Comparison of ENCODE assay signal across 10 cellular contexts in genomic region chr12:7959278-7960063, GRCh38. TPM values are rescaled to one million over a fixed set of nuclear protein-coding genes. Genes with fewer than 3 reads are reported as not detected.
DNase-seq lines count a peak whose midpoint lies in the region; ATAC-seq and TF ChIP-seq lines count a peak whose summit lies in the region.
"Had no signal": no experiment of that assay in that cellular context is flagged by ENCODE, and none has a peak within 500 bp of the region (broad histone marks: within the 10 kb centered on the region; RNA-seq: fewer than 3 reads in every experiment).

No MANE protein-coding gene starts in this region.

- intact Hi-C loops in Calu3 (cut with micrococcal nuclease; ENCODE audit: unreplicated experiment) (no loop called here), body of pancreas (cut with DNase I) (no loop called here)

- no peak overlapping the region for H3K4me3 ChIP-seq in H7 (ENCODE audit: insufficient read depth, low read depth, low read length)
- H3K4me3 ChIP-seq in astrocyte of the spinal cord (ENCODE audit: low read depth, low read length): no peak overlapping the region
- H3K4me3 ChIP-seq in mononuclear cell (ENCODE audit: low read length): peak overlapping the region; percentile 39
- no peak overlapping the region for H3K4me3 ChIP-seq in body of pancreas

- H3K4me3 Mint-ChIP-seq in Calu3 (ENCODE audit: low read depth, unreplicated experiment): peak overlapping the region; percentile 85

- H3K27me3 ChIP-seq in H7 (ENCODE audit: control insufficient read depth, insufficient read depth, low read length) (no peaks in the 10 kb centered on the region), mononuclear cell (ENCODE audit: insufficient read depth, low read length) (no peaks in the 10 kb centered on the region), body of pancreas (no peaks in the 10 kb centered on the region)
- H3K27me3 ChIP-seq: heart right ventricle had no signal

- H3K9me3 ChIP-seq in mononuclear cell (ENCODE audit: low read depth, low read length) (no peaks in the 10 kb centered on the region), body of pancreas (no peaks in the 10 kb centered on the region)
- H3K9me3 ChIP-seq: HAP-1, heart right ventricle had no signal

- TF ChIP-seq POLR2A in body of pancreas (IDR thresholded peaks at IDR 0.05): no peak

- DNase-seq in Calu3 (no peak), H7 (peak; percentile 78), SIG-M5 treated with dmso at 0.1 percent for 504 hours (lab: John Stamatoyannopoulos, UW; ENCODE audit: unreplicated experiment) (peak; percentile 84), astrocyte of the spinal cord (ENCODE audit: low read depth, low spot score) (peak; percentile 15), NCI-H1092 (lab: John Stamatoyannopoulos, UW) (no peak), body of pancreas (no peak)

- no peaks in the 10 kb centered on the region for H3K36me3 Mint-ChIP-seq in Calu3 (ENCODE audit: insufficient read depth, unreplicated experiment)

- peak overlapping the region in 1 of 4 donors; percentile 60 for H3K27ac ChIP-seq in body of pancreas

- in situ Hi-C loops in astrocyte of the spinal cord (cut with HindIII; ENCODE audit: low sequenced_read_pairs): no loop called here

- ATAC-seq in GM18519 (IDR thresholded peaks at IDR 0.05; ENCODE audit: low FRiP score, unreplicated experiment) (no peak), body of pancreas (no peak)

- H3K9me3 Mint-ChIP-seq in Calu3 (ENCODE audit: low read depth, unreplicated experiment): no peaks in the 10 kb centered on the region

- no peak for TF ChIP-seq CTCF in Calu3 (IDR thresholded peaks at IDR 0.05; ENCODE audit: unreplicated experiment)
- TF ChIP-seq CTCF in astrocyte of the spinal cord (IDR thresholded peaks at IDR 0.05; ENCODE audit: low read depth, low read length): no peak
- no peak for TF ChIP-seq CTCF in body of pancreas (IDR thresholded peaks at IDR 0.05)

- WGBS in body of pancreas, 2 donors: 60 to 62% methylated on average over 5 of the region's 5 CpGs

- peaks cover 9% of the 10 kb centered on the region for H3K4me1 Mint-ChIP-seq in Calu3 (ENCODE audit: low read depth, unreplicated experiment)

- no TSS peak for BruUV-seq in Calu3 (replicated peaks; lab: Mats Ljungman, UMichigan)

- no peak overlapping the region for H3K27ac Mint-ChIP-seq in Calu3 (ENCODE audit: unreplicated experiment)

- no peaks in the 10 kb centered on the region for H3K27me3 Mint-ChIP-seq in Calu3 (ENCODE audit: unreplicated experiment)

- CTCF ChIA-PET in Calu3 (lab: Charles Lee): interaction anchor here (1.6 kb wide), 1 partner anchor 26 kb away, joined by 5 read pairs; no protein-coding TSS in a partner anchor

- peaks cover 38% of the 10 kb centered on the region for H3K4me1 ChIP-seq in mononuclear cell (ENCODE audit: insufficient read depth, low read length)
- H3K4me1 ChIP-seq in body of pancreas: no peaks in the 10 kb centered on the region

- no peaks in the 10 kb centered on the region for H3K36me3 ChIP-seq in H7 (replicated peaks; ENCODE audit: control insufficient read depth, insufficient read depth, low read length)
- no peaks in the 10 kb centered on the region for H3K36me3 ChIP-seq in body of pancreas (replicated peaks in 1 of 2; ENCODE audit: insufficient read depth in 1 of 2, low read depth in 2 of 2)
- H3K36me3 ChIP-seq: HAP-1, heart right ventricle had no signal

RNA-seq across cellular contexts. Expression of gene SLC2A3, which starts 23.5 kb away (rescaled TPM):
- 0.37 TPM in 1 of 2 replicates, not detected in the other for total RNA-seq in Calu3 (2022)
- 289 and 357 TPM in 2 replicates for total RNA-seq in H7 (2014; rRNA removed; shearing (Covaris generic))
- 888 TPM for total RNA-seq in mononuclear cell
- 1 to 10 TPM; 6.6 to 9.6 TPM for total RNA-seq in body of pancreas

Comparison
In these comparisons a context has a peak if more than half of its experiments do, and no peak if none do; other contexts are left out.
1. DNase-seq: peak in H7 (single experiment), SIG-M5 treated with dmso at 0.1 percent for 504 hours (single experiment) and astrocyte of the spinal cord (single experiment); none in Calu3 (single experiment), NCI-H1092 (single experiment) and body of pancreas (0 of 4).
2. RNA of gene SLC2A3, which starts 23.5 kb away (total RNA-seq): 888 TPM in mononuclear cell (single experiment) and 289 to 357 TPM in H7; 6.6 to 9.6 TPM in body of pancreas and 0.37 TPM in Calu3; every median in the first group is over 10 times any median in the second.